Comparison of ENCODE assay signal across 15 cellular contexts in genomic region chr15:80609512-80609946, GRCh38.
DNase-seq lines count a peak whose midpoint lies in the region; FAIRE-seq and TF ChIP-seq lines count a peak whose summit lies in the region.
"Had no signal": no experiment of that assay in that cellular context is flagged by ENCODE, and none has a peak within 500 bp of the region (broad histone marks: within the 10 kb centered on the region; RNA-seq: fewer than 3 reads in every experiment).

No MANE protein-coding gene starts in this region.

- TF ChIP-seq EP300 in transverse colon (IDR thresholded peaks at IDR 0.05; ENCODE audit: low read depth): no peak

- no peak overlapping the region for H3K9ac ChIP-seq in kidney (ENCODE audit: low read length in 2 of 2)
- H3K9ac ChIP-seq: BLaER1 treated with 17β-estradiol and CSF1 and Interleukin-3, amounts not matched to agents 10 nM and 100 nM had no signal

- H3K27me3 ChIP-seq in WERI-Rb-1 (ENCODE audit: insufficient read depth, low read depth, severe bottlenecking) (no peaks in the 10 kb centered on the region), transverse colon (no peaks in the 10 kb centered on the region)
- H3K27me3 ChIP-seq: BLaER1 treated with 17β-estradiol and CSF1 and Interleukin-3, amounts not matched to agents 10 nM and 100 nM had no signal

- TF ChIP-seq CTCF in WERI-Rb-1 (IDR thresholded peaks at IDR 0.05; ENCODE audit: low read depth, low read length) (no peak), kidney (IDR thresholded peaks at IDR 0.05; ENCODE audit: borderline replicate concordance, extremely low read depth, insufficient read depth) (no peak), transverse colon (IDR thresholded peaks at IDR 0.05) (no peak)

- intact Hi-C loops in kidney (cut with DNase I) (no loop called here), transverse colon (cut with DNase I; ENCODE audit: low total_unique reads) (no loop called here)

- 17 to 31% methylated on average over 1 to 4 of the region's 4 CpGs for WGBS in transverse colon (ENCODE audit: low coverage in 1 of 2), 2 donors

- H3K36me3 ChIP-seq in WERI-Rb-1 (no peaks in the 10 kb centered on the region), kidney (ENCODE audit: control insufficient read depth in 1 of 2, insufficient read depth in 2 of 2, low read length in 2 of 2) (no peaks in the 10 kb centered on the region), transverse colon (no peaks in the 10 kb centered on the region)
- H3K36me3 ChIP-seq: BLaER1 treated with 17β-estradiol and CSF1 and Interleukin-3, amounts not matched to agents 10 nM and 100 nM had no signal

- H3K9me3 ChIP-seq in WERI-Rb-1 (ENCODE audit: severe bottlenecking): no peaks in the 10 kb centered on the region
- no peaks in the 10 kb centered on the region for H3K9me3 ChIP-seq in kidney (ENCODE audit: control insufficient read depth in 1 of 2, low read length in 2 of 2)
- H3K9me3 ChIP-seq in transverse colon: no peaks in the 10 kb centered on the region
- H3K9me3 ChIP-seq: BLaER1 treated with 17β-estradiol and CSF1 and Interleukin-3, amounts not matched to agents 10 nM and 100 nM had no signal

- DNase-seq in COLO829 (ENCODE audit: low spot score): peak; percentile 83
- peak; percentile 65 for DNase-seq in NCI-H1436 treated with DMSO at 0.1 percent for 48 hours (lab: John Stamatoyannopoulos, UW)
- no peak for DNase-seq in WERI-Rb-1
- peak; percentile 55 for DNase-seq in kidney
- DNase-seq in activated CD4-positive, alpha-beta T cell treated with anti-CD3 and anti-CD28 coated beads for 1 hour: no peak
- DNase-seq in transverse colon: no peak
- no peak for DNase-seq in EL
- DNase-seq in urothelium cell line (ENCODE audit: low spot score): no peak
- DNase-seq: GF-D8; NCI-H187; OCI-M1; stimulated activated CD4-positive, alpha-beta T cell treated with anti-CD3 and anti-CD28 coated beads, Interleukin-4, amount 100 ng/mL, for 4 hours; T-helper 2 cell had no signal

- no peak for TF ChIP-seq POLR2A in transverse colon (IDR thresholded peaks at IDR 0.05)

- H3K27ac ChIP-seq in WERI-Rb-1 (peak overlapping the region; percentile 10; the same call in 1 of the 2 replicates), kidney (ENCODE audit: low read depth in 2 of 2, low read length in 2 of 2) (no peak overlapping the region), transverse colon (no peak overlapping the region)
- H3K27ac ChIP-seq: BLaER1 treated with 17β-estradiol and CSF1 and Interleukin-3, amounts not matched to agents 10 nM and 100 nM had no signal

- peaks cover 0 to 3% of the 10 kb centered on the region in 2 donors for H3K4me1 ChIP-seq in kidney (ENCODE audit: control insufficient read depth in 1 of 2, insufficient read depth in 1 of 2, low read depth in 1 of 2, low read length in 2 of 2)
- peaks cover 0 to 19% (median 3%) of the 10 kb centered on the region in 4 donors for H3K4me1 ChIP-seq in transverse colon
- H3K4me1 ChIP-seq: BLaER1 treated with 17β-estradiol and CSF1 and Interleukin-3, amounts not matched to agents 10 nM and 100 nM had no signal

- in situ Hi-C loops in transverse colon (cut with MboI; ENCODE audit: low pct_ligation_motif_present in 1 of 4, low pct_unique_long_range_greater_than_20kb in 1 of 4, low sequenced_read_pairs in 3 of 4): no loop called here

- H3K4me3 ChIP-seq in WERI-Rb-1 (ENCODE audit: low read depth, low read length) (no peak overlapping the region), kidney (ENCODE audit: low read length in 2 of 2) (no peak overlapping the region), transverse colon (no peak overlapping the region)
- H3K4me3 ChIP-seq: BLaER1 treated with 17β-estradiol and CSF1 and Interleukin-3, amounts not matched to agents 10 nM and 100 nM had no signal

- no peak for FAIRE-seq in kidney (lab: Jason Lieb, UNC)
- no peak for FAIRE-seq in urothelium cell line (lab: Jason Lieb, UNC)
- FAIRE-seq: GM18507 had no signal

Comparison
In these comparisons a context has a peak if more than half of its experiments do, and no peak if none do; other contexts are left out.
1. DNase-seq: peak in COLO829 (single experiment), NCI-H1436 treated with DMSO at 0.1 percent for 48 hours (single experiment) and kidney (single experiment); none in WERI-Rb-1 (single experiment), activated CD4-positive, alpha-beta T cell treated with anti-CD3 and anti-CD28 coated beads for 1 hour (single experiment), transverse colon (single experiment), EL (single experiment) and urothelium cell line (single experiment).